8 cellular contexts compared by ENCODE assay signal in the genomic region with DNA sequence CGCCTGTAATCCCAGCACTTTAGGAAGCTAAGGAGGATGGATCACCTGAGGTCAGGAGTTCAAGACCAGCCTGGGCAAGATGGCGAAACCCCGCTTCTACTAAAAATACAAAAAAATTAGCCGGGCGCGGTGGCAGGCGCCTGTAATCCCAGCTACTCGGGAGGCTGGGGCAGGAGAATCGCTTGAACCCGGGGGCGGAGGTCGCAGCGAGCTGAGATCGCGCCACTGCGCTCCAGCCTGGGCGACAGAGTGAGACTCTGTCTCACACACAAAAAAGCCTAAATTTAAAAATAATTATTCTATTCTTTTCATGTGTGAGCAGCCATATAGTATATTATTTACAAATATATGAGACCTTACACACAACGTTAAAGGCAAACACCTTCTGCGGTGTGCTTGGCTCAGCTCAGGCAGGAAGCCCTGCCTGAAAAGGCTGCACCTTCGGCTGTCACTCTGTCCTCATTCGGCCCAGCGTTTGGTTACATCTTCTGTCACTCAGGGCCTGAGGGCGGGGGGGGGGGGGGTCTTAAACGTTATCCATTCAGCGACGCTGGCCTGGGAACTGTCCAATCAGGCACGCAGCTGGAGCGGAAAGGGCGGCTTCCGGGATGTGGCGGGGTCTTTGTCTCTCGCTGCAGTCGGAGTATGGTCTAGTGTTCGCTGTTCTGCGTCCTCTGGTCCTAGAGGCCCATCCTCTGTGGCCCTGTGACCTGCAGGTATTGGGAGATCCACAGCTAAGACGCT. TPM values are rescaled to one million over a fixed set of nuclear protein-coding genes. Genes with fewer than 3 reads are reported as not detected.
DNase-seq lines count a peak whose midpoint lies in the region; ATAC-seq, FAIRE-seq and TF ChIP-seq lines count a peak whose summit lies in the region.
"Not testable (repeated sequence)": the region's sequence is repeated elsewhere in the genome, so short reads cannot be mapped to it uniquely, and the experiment has no call there.

Gene ZNF492 (plus strand): TSS at position 619 of the 744 bp plus-strand sequence. CDS start 19,076 bp downstream, outside the sequence.

- not testable (repeated sequence) for H4K20me1 ChIP-seq in fibroblast of lung (ENCODE audit: control insufficient read depth, extremely low read depth, insufficient read depth, low read length)

- not testable (repeated sequence) for H3K9me3 ChIP-seq in fibroblast of lung (ENCODE audit: control insufficient read depth, insufficient read depth, low read depth, low read length); mucosa of descending colon

- not testable (repeated sequence) for H3K79me2 ChIP-seq in fibroblast of lung (ENCODE audit: control insufficient read depth, insufficient read depth, low read length)

- peak within 1 kb of the TSS; percentile 70 for H3K9ac ChIP-seq in fibroblast of lung (ENCODE audit: insufficient read depth, low read length)

- FAIRE-seq in urothelium cell line (lab: Jason Lieb, UNC) = not testable (repeated sequence)

- DNase-seq in KG1 (lab: John Stamatoyannopoulos, UW) (peak; percentile 79), fibroblast of lung (ENCODE audit: low read depth in 2 of 2) (peak; percentile 89 to 92), mucosa of descending colon (peak; percentile 60 to 90 (median 85)), urothelium cell line (ENCODE audit: low spot score) (peak; percentile 55)
- peak; percentile 57 to 73 (median 67) for DNase-seq in activated CD4-positive, CD25-positive, alpha-beta regulatory T cell (lab: John Stamatoyannopoulos, UW)
- peak; percentile 35 to 69 for DNase-seq in activated naive CD4-positive, alpha-beta T cell treated with anti-CD3 and anti-CD28 coated beads, Interleukin-2, amount 50 U/mL, for 72 hours (ENCODE audit: low spot score in 2 of 2)
- peak; percentile 79 to 81 for DNase-seq in stimulated activated CD4-positive, alpha-beta T cell treated with anti-CD3 and anti-CD28 coated beads, Interleukin-2, amount 100 ng/mL, for 24 hours

- H2AFZ ChIP-seq in fibroblast of lung (ENCODE audit: low read length) = peak within 1 kb of the TSS; percentile 99

- not testable (repeated sequence) for H3K9me3 Mint-ChIP-seq in activated naive CD4-positive, alpha-beta T cell treated with anti-CD3 and anti-CD28 coated beads, Interleukin-2, amount 50 U/mL, for 72 hours

- not testable (repeated sequence) for H3K27me3 ChIP-seq in fibroblast of lung (ENCODE audit: control insufficient read depth, insufficient read depth, low read length)

- not testable (repeated sequence) for TF ChIP-seq CTCF in fibroblast of lung (conservative IDR thresholded peaks at IDR 0.05 in 1 of 2, IDR thresholded peaks at IDR 0.05 in 1 of 2; ENCODE audit: low read depth in 1 of 2, low read length in 2 of 2); mucosa of descending colon (IDR thresholded peaks at IDR 0.05)

- H3K4me2 ChIP-seq in fibroblast of lung (ENCODE audit: extremely low read depth, insufficient read depth, low read length) = peak within 1 kb of the TSS; percentile 80

- peak within 1 kb of the TSS; percentile 54 for H3K27ac ChIP-seq in fibroblast of lung (ENCODE audit: insufficient read depth, low read length)

- intact Hi-C loops in mucosa of descending colon (cut with DNase I, micrococcal nuclease) = not testable (repeated sequence)

- H3K4me3 ChIP-seq in fibroblast of lung (replicated peaks in 1 of 4; ENCODE audit: control extremely low read depth in 1 of 4, insufficient read depth in 1 of 4, low read depth in 3 of 4, low read length in 4 of 4) (peak within 1 kb of the TSS; percentile 69 to 88 (median 78)), mucosa of descending colon (peak within 1 kb of the TSS; percentile 42)

- peak; percentile 68 for ATAC-seq in GM18511 (IDR thresholded peaks at IDR 0.05; ENCODE audit: unreplicated experiment)
- peak; percentile 95 to 96 for ATAC-seq in activated naive CD4-positive, alpha-beta T cell treated with anti-CD3 and anti-CD28 coated beads, Interleukin-2, amount 50 U/mL, for 72 hours
- ATAC-seq in mucosa of descending colon = peak; percentile 70

- H3K27ac Mint-ChIP-seq in activated naive CD4-positive, alpha-beta T cell treated with anti-CD3 and anti-CD28 coated beads, Interleukin-2, amount 50 U/mL, for 72 hours = peak within 1 kb of the TSS in 1 of 2 donors; percentile 83

- H3K4me1 ChIP-seq in fibroblast of lung (ENCODE audit: control insufficient read depth, extremely low read depth, insufficient read depth, low read length); mucosa of descending colon (ENCODE audit: low read depth): not testable (repeated sequence)

- H3K36me3 Mint-ChIP-seq in activated naive CD4-positive, alpha-beta T cell treated with anti-CD3 and anti-CD28 coated beads, Interleukin-2, amount 50 U/mL, for 72 hours = not testable (repeated sequence)

- not testable (repeated sequence) for H3K36me3 ChIP-seq in fibroblast of lung (ENCODE audit: control insufficient read depth, insufficient read depth, low read length); mucosa of descending colon (ENCODE audit: low read depth)

RNA-seq across cellular contexts. Expression of gene ZNF492, which starts in this region (rescaled TPM):
- total RNA-seq in activated naive CD4-positive, alpha-beta T cell treated with anti-CD3 and anti-CD28 coated beads, Interleukin-2, amount 50 U/mL, for 72 hours = 1 to 10 TPM in 1 of 2 donors, under 1 TPM in 1; 0.98 to 1.4 TPM
- total RNA-seq in fibroblast of lung (0.26 and 0.50 TPM in 2 replicates), mucosa of descending colon (under 1 TPM; 0.07 to 0.61 (median 0.19) TPM)
- 0.28 and 0.94 TPM in 2 replicates for polyA plus RNA-seq in fibroblast of lung
- polyA plus RNA-seq in fibroblast of lung (2012) = 0.14 and 0.58 TPM in 2 replicates
- 2.2 TPM in 1 of 2 replicates, not detected in the other for polyA minus RNA-seq in fibroblast of lung (ENCODE audit: low replicate concordance)

Comparison
In these comparisons a context has a peak if more than half of its experiments do, and no peak if none do; other contexts are left out.
1. Peak in every context shown above with its lines: DNase-seq, ATAC-seq, H3K4me3 ChIP-seq and H3K27ac ChIP-seq.
2. Peak in DNase-seq, ATAC-seq and H3K4me3 ChIP-seq in mucosa of descending colon; RNA of the gene not detected or under 1 TPM.